Comparison of ENCODE assay signal across 26 cellular contexts in the genomic region with DNA sequence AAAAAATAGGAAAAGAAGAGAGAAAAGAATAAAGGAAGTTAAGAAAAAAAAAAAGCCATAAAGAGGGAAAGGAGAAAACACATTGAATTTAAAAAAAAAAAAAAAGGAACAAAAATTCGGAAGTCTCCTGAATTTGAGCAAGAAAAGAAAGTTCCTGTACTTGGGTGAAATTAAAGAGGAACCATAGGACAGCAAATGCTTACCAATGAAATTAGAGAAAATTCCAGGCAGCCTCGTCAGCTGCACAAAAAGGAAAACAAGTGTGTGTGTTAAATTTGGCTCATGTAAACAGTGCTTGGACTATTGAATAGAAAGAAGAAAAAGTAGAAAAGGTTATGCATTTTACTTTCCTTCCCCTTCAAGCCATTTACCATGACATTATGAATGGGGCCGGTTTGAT. TPM values are rescaled to one million over a fixed set of nuclear protein-coding genes. Genes with fewer than 3 reads are reported as not detected.
DNase-seq lines count a peak whose midpoint lies in the region; ATAC-seq and TF ChIP-seq lines count a peak whose summit lies in the region.
"Had no signal": no experiment of that assay in that cellular context is flagged by ENCODE, and none has a peak within 500 bp of the region (broad histone marks: within the 10 kb centered on the region; RNA-seq: fewer than 3 reads in every experiment).

No MANE protein-coding gene starts in this region.

- in situ Hi-C loops in KBM-7 (cut with MboI; ENCODE audit: low pct_unique_long_range_greater_than_20kb, low sequenced_read_pairs), result no loop called here

- H3K27ac ChIP-seq in psoas muscle (peak overlapping the region; percentile 48), adrenal gland (no peak overlapping the region)
- H3K27ac ChIP-seq: esophagus squamous epithelium, HL-60, PC-9, right lobe of liver, thoracic aorta had no signal

- intact Hi-C loops in activated T-helper 1 cell treated with anti-CD3 and anti-CD28 coated beads, Interleukin-12 subunit alpha, Interleukin-12 subunit beta, Interleukin-2, Interleukin-4 antibody, amounts not matched to agents 30 ng/mL and 10 ng/mL and 1 ng/mL, durations not matched to agents 14 hours and 24 hours and 36 hours (cut with micrococcal nuclease), result loop anchor here (5.0 kb wide), 1 partner anchor 380 kb away; no protein-coding TSS in a partner anchor
- intact Hi-C loops in psoas muscle (cut with DNase I), result no loop called here
- intact Hi-C loops in adrenal gland (cut with DNase I), result no loop called here

- H3K9me3 ChIP-seq in psoas muscle (no peaks in the 10 kb centered on the region), adrenal gland (replicated peaks in 1 of 3) (no peaks in the 10 kb centered on the region)
- H3K9me3 ChIP-seq: esophagus squamous epithelium, right lobe of liver, thoracic aorta had no signal

- DNase-seq in activated T-cell treated with anti-CD3 and anti-CD28 coated beads, Interleukin-2, amount 50 U/mL, for 24 hours, result no peak
- DNase-seq in activated T-cell treated with anti-CD3 and anti-CD28 coated beads, Interleukin-2, amount 50 U/mL, for 48 hours, result no peak
- DNase-seq in KBM-7, result peak; percentile 32
- no peak for DNase-seq in activated T-helper 1 cell treated with anti-CD3 and anti-CD28 coated beads, Interleukin-12 subunit alpha, Interleukin-12 subunit beta, Interleukin-2, Interleukin-4 antibody, amounts not matched to agents 30 ng/mL and 10 ng/mL and 1 ng/mL, durations not matched to agents 14 hours and 24 hours and 36 hours (ENCODE audit: low spot score)
- no peak for DNase-seq in psoas muscle
- DNase-seq in adrenal gland, result no peak
- DNase-seq: CD4-positive, alpha-beta memory T cell; DMS53; effector memory CD8-positive, alpha-beta T cell; esophagus squamous epithelium; GF-D8; naive thymus-derived CD4-positive, alpha-beta T cell; NCI-H146; NCI-H2171 treated with DMSO at 0.1 percent for 48 hours; NCI-H526 treated with DMSO at 0.1 percent for 48 hours; PC-9; right lobe of liver had no signal

- H3K36me3 ChIP-seq in psoas muscle (ENCODE audit: insufficient read depth in 1 of 2, low read depth in 1 of 2), result no peaks in the 10 kb centered on the region
- no peaks in the 10 kb centered on the region for H3K36me3 ChIP-seq in adrenal gland (replicated peaks in 1 of 2)
- H3K36me3 ChIP-seq: esophagus squamous epithelium, right lobe of liver, thoracic aorta had no signal

- H3K4me3 ChIP-seq in psoas muscle, result no peak overlapping the region
- H3K4me3 ChIP-seq in adrenal gland, result no peak overlapping the region
- H3K4me3 ChIP-seq: esophagus squamous epithelium, PC-9, right lobe of liver, thoracic aorta had no signal

- no peaks in the 10 kb centered on the region for H3K27me3 Mint-ChIP-seq in activated T-cell treated with anti-CD3 and anti-CD28 coated beads, Interleukin-2, amount 50 U/mL, for 24 hours
- no peaks in the 10 kb centered on the region for H3K27me3 Mint-ChIP-seq in activated T-helper 1 cell treated with anti-CD3 and anti-CD28 coated beads, Interleukin-12 subunit alpha, Interleukin-12 subunit beta, Interleukin-2, Interleukin-4 antibody, amounts not matched to agents 30 ng/mL and 10 ng/mL and 1 ng/mL, durations not matched to agents 14 hours and 24 hours and 36 hours (ENCODE audit: insufficient read depth)

- TF ChIP-seq CTCF in psoas muscle (IDR thresholded peaks at IDR 0.05) (no peak), adrenal gland (IDR thresholded peaks at IDR 0.05) (no peak)

- 64 to 83% (median 69%) methylated on average over 3 of the region's 3 CpGs for WGBS in psoas muscle, 3 donors
- WGBS in adrenal gland, 4 donors, result 76 to 83% (median 77%) methylated on average over 3 of the region's 3 CpGs

- H3K27me3 ChIP-seq in psoas muscle (ENCODE audit: insufficient read depth in 3 of 3, low read length in 2 of 3) (no peaks in the 10 kb centered on the region), adrenal gland (peaks cover 15% of the 10 kb centered on the region)

- TF ChIP-seq POLR2A in adrenal gland (IDR thresholded peaks at IDR 0.05), result no peak

- peak overlapping the region; percentile 96 for H3K4me3 Mint-ChIP-seq in activated T-cell treated with anti-CD3 and anti-CD28 coated beads, Interleukin-2, amount 50 U/mL, for 24 hours
- H3K4me3 Mint-ChIP-seq in activated T-helper 1 cell treated with anti-CD3 and anti-CD28 coated beads, Interleukin-12 subunit alpha, Interleukin-12 subunit beta, Interleukin-2, Interleukin-4 antibody, amounts not matched to agents 30 ng/mL and 10 ng/mL and 1 ng/mL, durations not matched to agents 14 hours and 24 hours and 36 hours, result peak overlapping the region; percentile 100
- H3K4me3 Mint-ChIP-seq: effector memory CD8-positive, alpha-beta T cell; memory B cell had no signal

- H3K4me1 Mint-ChIP-seq in activated T-cell treated with anti-CD3 and anti-CD28 coated beads, Interleukin-2, amount 50 U/mL, for 24 hours (ENCODE audit: low read depth), result peaks cover 57% of the 10 kb centered on the region
- H3K4me1 Mint-ChIP-seq in activated T-helper 1 cell treated with anti-CD3 and anti-CD28 coated beads, Interleukin-12 subunit alpha, Interleukin-12 subunit beta, Interleukin-2, Interleukin-4 antibody, amounts not matched to agents 30 ng/mL and 10 ng/mL and 1 ng/mL, durations not matched to agents 14 hours and 24 hours and 36 hours (ENCODE audit: low read depth), result no peaks in the 10 kb centered on the region

- H3K36me3 Mint-ChIP-seq in activated T-cell treated with anti-CD3 and anti-CD28 coated beads, Interleukin-2, amount 50 U/mL, for 24 hours (ENCODE audit: low read depth), result peaks cover 65% of the 10 kb centered on the region
- peaks cover 70% of the 10 kb centered on the region for H3K36me3 Mint-ChIP-seq in activated T-helper 1 cell treated with anti-CD3 and anti-CD28 coated beads, Interleukin-12 subunit alpha, Interleukin-12 subunit beta, Interleukin-2, Interleukin-4 antibody, amounts not matched to agents 30 ng/mL and 10 ng/mL and 1 ng/mL, durations not matched to agents 14 hours and 24 hours and 36 hours (ENCODE audit: low read depth)
- H3K36me3 Mint-ChIP-seq: CD4-positive, alpha-beta memory T cell; memory B cell had no signal

- H3K27ac Mint-ChIP-seq in activated T-cell treated with anti-CD3 and anti-CD28 coated beads, Interleukin-2, amount 50 U/mL, for 24 hours, result peak overlapping the region; percentile 83
- H3K27ac Mint-ChIP-seq in activated T-helper 1 cell treated with anti-CD3 and anti-CD28 coated beads, Interleukin-12 subunit alpha, Interleukin-12 subunit beta, Interleukin-2, Interleukin-4 antibody, amounts not matched to agents 30 ng/mL and 10 ng/mL and 1 ng/mL, durations not matched to agents 14 hours and 24 hours and 36 hours, result peak overlapping the region; percentile 97
- H3K27ac Mint-ChIP-seq: effector memory CD8-positive, alpha-beta T cell; memory B cell had no signal

- H3K4me1 ChIP-seq in psoas muscle, result peaks cover 22% of the 10 kb centered on the region
- peaks cover 0 to 5% of the 10 kb centered on the region in 2 donors for H3K4me1 ChIP-seq in adrenal gland (replicated peaks in 1 of 2)

- ATAC-seq in psoas muscle, result no peak
- ATAC-seq in SK-N-SH treated with all-trans-retinoic acid at 6 μM for 48 hours, result no peak
- ATAC-seq in GM21367 (IDR thresholded peaks at IDR 0.05; ENCODE audit: unreplicated experiment), result no peak
- ATAC-seq: effector memory CD8-positive, alpha-beta T cell; naive thymus-derived CD4-positive, alpha-beta T cell had no signal

- H3K9me3 Mint-ChIP-seq in activated T-cell treated with anti-CD3 and anti-CD28 coated beads, Interleukin-2, amount 50 U/mL, for 24 hours, result no peaks in the 10 kb centered on the region
- no peaks in the 10 kb centered on the region for H3K9me3 Mint-ChIP-seq in activated T-helper 1 cell treated with anti-CD3 and anti-CD28 coated beads, Interleukin-12 subunit alpha, Interleukin-12 subunit beta, Interleukin-2, Interleukin-4 antibody, amounts not matched to agents 30 ng/mL and 10 ng/mL and 1 ng/mL, durations not matched to agents 14 hours and 24 hours and 36 hours
- H3K9me3 Mint-ChIP-seq: effector memory CD8-positive, alpha-beta T cell; memory B cell had no signal

TF ChIP-seq in SK-N-SH treated with all-trans-retinoic acid at 6 μM for 48 hours, 23 proteins besides CTCF, POLR2A, EP300 and RAD21 (continues in another document):
- TF ChIP-seq CSDC2 (CRISPR knock-in tag; IDR thresholded peaks at IDR 0.05) (no peak), ZFP30 (CRISPR knock-in tag; IDR thresholded peaks at IDR 0.05) (no peak), TOX (CRISPR knock-in tag; IDR thresholded peaks at IDR 0.05; ENCODE audit: borderline replicate concordance) (no peak), ZFP3 (CRISPR knock-in tag; IDR thresholded peaks at IDR 0.05) (no peak), ESRRG (CRISPR knock-in tag; IDR thresholded peaks at IDR 0.05) (no peak), ZNF8 (CRISPR knock-in tag; IDR thresholded peaks at IDR 0.05) (no peak), TCF4 (CRISPR knock-in tag; IDR thresholded peaks at IDR 0.05; ENCODE audit: borderline replicate concordance) (no peak), ZC3H10 (CRISPR knock-in tag; IDR thresholded peaks at IDR 0.05) (no peak), OSR1 (CRISPR knock-in tag; IDR thresholded peaks at IDR 0.05) (no peak)

RNA-seq across cellular contexts. Expression of a gene that starts 5.0 kb away (rescaled TPM):
- total RNA-seq in activated T-helper 1 cell treated with anti-CD3 and anti-CD28 coated beads, Interleukin-12 subunit alpha, Interleukin-12 subunit beta, Interleukin-2, Interleukin-4 antibody, amounts not matched to agents 30 ng/mL and 10 ng/mL and 1 ng/mL, durations not matched to agents 14 hours and 24 hours and 36 hours, result 218 and 221 TPM in 2 replicates
- total RNA-seq in psoas muscle, result 1 to 10 TPM; 2.0 to 9.5 (median 5.1) TPM
- polyA plus RNA-seq in psoas muscle, result 1 to 10 TPM in 1 of 3 donors, under 1 TPM in 2; 0.13 to 6.5 (median 0.67) TPM
- 1 to 10 TPM in 2 of 8 donors, under 1 TPM in 4, not detected in 2; 0.28 to 2.6 (median 0.71) TPM for total RNA-seq in adrenal gland
- polyA plus RNA-seq in adrenal gland, result under 1 TPM; 0.24 to 0.48 (median 0.34) TPM
- total RNA-seq: chondrocyte, glomerular endothelial cell, MCF 10A, osteocyte, PC-9 had no signal

Comparison
In these comparisons a context has a peak if more than half of its experiments do, and no peak if none do; other contexts are left out.
1. RNA of a gene that starts 5.0 kb away (total RNA-seq): 218 to 221 TPM in activated T-helper 1 cell treated with anti-CD3 and anti-CD28 coated beads, Interleukin-12 subunit alpha, Interleukin-12 subunit beta, Interleukin-2, Interleukin-4 antibody, amounts not matched to agents 30 ng/mL and 10 ng/mL and 1 ng/mL, durations not matched to agents 14 hours and 24 hours and 36 hours; 2.0 to 9.5 TPM in psoas muscle and 0.28 to 2.6 TPM in adrenal gland; every median in the first group is over 10 times any median in the second.